In the genomic region with DNA sequence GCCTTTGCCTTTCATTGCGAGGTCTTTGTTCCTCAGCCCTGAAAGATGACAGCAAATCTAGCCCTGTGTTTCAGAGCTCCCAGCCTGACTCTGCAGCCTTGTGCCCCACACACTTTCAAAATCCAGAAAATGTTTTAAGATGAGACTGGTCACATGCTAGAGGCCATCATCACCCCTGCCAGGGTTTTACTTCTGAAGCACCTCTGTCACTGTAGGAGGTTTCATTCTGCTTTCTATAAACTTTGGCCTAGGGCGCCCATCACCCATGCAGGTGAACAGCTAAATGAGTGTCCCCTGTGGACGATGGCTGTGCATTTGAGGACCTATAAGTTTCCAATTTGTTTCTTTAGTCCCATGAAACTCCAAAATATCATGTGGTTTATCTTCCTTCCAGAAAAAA, we compare ENCODE assay signal across 16 cellular contexts.
DNase-seq lines count a peak whose midpoint lies in the region; ATAC-seq, FAIRE-seq and TF ChIP-seq lines count a peak whose summit lies in the region.
"Had no signal": no experiment of that assay in that cellular context is flagged by ENCODE, and none has a peak within 500 bp of the region (broad histone marks: within the 10 kb centered on the region; RNA-seq: fewer than 3 reads in every experiment).

No MANE protein-coding gene starts in this region.

- H3K27ac ChIP-seq in SU-DHL-6 (ENCODE audit: low read depth, low read length) (no peak overlapping the region), pancreas (no peak overlapping the region)

- H4K20me1 ChIP-seq in SU-DHL-6 (ENCODE audit: low read depth, low read length) = no peaks in the 10 kb centered on the region

- H3K36me3 Mint-ChIP-seq in HFFc6 (ENCODE audit: low read depth) (no peaks in the 10 kb centered on the region), osteocyte (ENCODE audit: unreplicated experiment) (no peaks in the 10 kb centered on the region)
- H3K36me3 Mint-ChIP-seq in activated T-helper 17 cell treated with anti-CD3 and anti-CD28 coated beads, Interleukin-2, amount 50 U/mL, for 72 hours (ENCODE audit: low read depth) = no peaks in the 10 kb centered on the region

- H3K4me3 ChIP-seq in SU-DHL-6 (ENCODE audit: insufficient read depth, low read length, poor library complexity, severe bottlenecking) = no peak overlapping the region
- no peak overlapping the region for H3K4me3 ChIP-seq in pancreas

- FAIRE-seq in pancreas (lab: Jason Lieb, UNC) = no peak

- H3K36me3 ChIP-seq in SU-DHL-6 (ENCODE audit: low read length) = no peaks in the 10 kb centered on the region
- H3K36me3 ChIP-seq in pancreas = no peaks in the 10 kb centered on the region

- H3K4me1 ChIP-seq in pancreas = no peaks in the 10 kb centered on the region

- no peaks in the 10 kb centered on the region for H3K9me2 ChIP-seq in SU-DHL-6 (replicated peaks; ENCODE audit: insufficient read depth, low read length)

- peak; percentile 50 for ATAC-seq in GM18511 (IDR thresholded peaks at IDR 0.05; ENCODE audit: unreplicated experiment)
- ATAC-seq in GM21786 (IDR thresholded peaks at IDR 0.05; ENCODE audit: unreplicated experiment) = no peak
- no peak for ATAC-seq in activated T-helper 17 cell treated with anti-CD3 and anti-CD28 coated beads, Interleukin-2, amount 50 U/mL, for 72 hours (replicated peaks)
- ATAC-seq in pancreas = no peak

- intact Hi-C loops in pancreas (cut with DNase I) = no loop called here

- H3K9me3 ChIP-seq in SU-DHL-6 (ENCODE audit: insufficient read depth, low read length) (no peaks in the 10 kb centered on the region), pancreas (no peaks in the 10 kb centered on the region)

- peak overlapping the region; percentile 18 for H3K4me2 ChIP-seq in SU-DHL-6 (ENCODE audit: low read depth, low read length, poor library complexity, severe bottlenecking)

- H3K4me1 Mint-ChIP-seq in HFFc6 (ENCODE audit: low read depth) = peaks cover 58% of the 10 kb centered on the region
- H3K4me1 Mint-ChIP-seq in osteocyte (ENCODE audit: unreplicated experiment) = peaks cover 45% of the 10 kb centered on the region
- no peaks in the 10 kb centered on the region for H3K4me1 Mint-ChIP-seq in activated T-helper 17 cell treated with anti-CD3 and anti-CD28 coated beads, Interleukin-2, amount 50 U/mL, for 72 hours
- H3K4me1 Mint-ChIP-seq: B cell had no signal

- H3K4me3 Mint-ChIP-seq in HFFc6 (peak overlapping the region; percentile 10; the same call in 1 of the 2 replicates), osteocyte (ENCODE audit: unreplicated experiment) (no peak overlapping the region)
- H3K4me3 Mint-ChIP-seq in activated T-helper 17 cell treated with anti-CD3 and anti-CD28 coated beads, Interleukin-2, amount 50 U/mL, for 72 hours = no peak overlapping the region
- H3K4me3 Mint-ChIP-seq: B cell; CD4-positive, alpha-beta T cell; H9 had no signal

- no peak overlapping the region for H3K9ac ChIP-seq in SU-DHL-6 (ENCODE audit: low read length)

- H2AFZ ChIP-seq in SU-DHL-6 (ENCODE audit: low read depth, low read length, severe bottlenecking) = no peak overlapping the region

- H3K27me3 Mint-ChIP-seq in HFFc6 (ENCODE audit: insufficient read depth) (peaks cover 1% of the 10 kb centered on the region; the same call in 1 of the 2 replicates), osteocyte (ENCODE audit: unreplicated experiment) (no peaks in the 10 kb centered on the region)
- no peaks in the 10 kb centered on the region for H3K27me3 Mint-ChIP-seq in activated T-helper 17 cell treated with anti-CD3 and anti-CD28 coated beads, Interleukin-2, amount 50 U/mL, for 72 hours

- TF ChIP-seq CTCF in HFFc6 (IDR thresholded peaks at IDR 0.05) = no peak
- TF ChIP-seq CTCF in SU-DHL-6 (IDR thresholded peaks at IDR 0.05; ENCODE audit: insufficient read depth, low read length, poor library complexity, severe bottlenecking) = no peak
- TF ChIP-seq CTCF in osteocyte (IDR thresholded peaks at IDR 0.05) = no peak
- TF ChIP-seq CTCF in pancreas (IDR thresholded peaks at IDR 0.05) = no peak

- no peaks in the 10 kb centered on the region for H3K79me2 ChIP-seq in SU-DHL-6 (ENCODE audit: insufficient read depth, low read length)

- H3K9me3 Mint-ChIP-seq in HFFc6 = no peaks in the 10 kb centered on the region
- no peaks in the 10 kb centered on the region for H3K9me3 Mint-ChIP-seq in osteocyte (ENCODE audit: unreplicated experiment)
- no peaks in the 10 kb centered on the region for H3K9me3 Mint-ChIP-seq in activated T-helper 17 cell treated with anti-CD3 and anti-CD28 coated beads, Interleukin-2, amount 50 U/mL, for 72 hours
- H3K9me3 Mint-ChIP-seq: CD4-positive, alpha-beta T cell; H9 had no signal

- H3K27ac Mint-ChIP-seq in HFFc6 (no peak overlapping the region), osteocyte (ENCODE audit: unreplicated experiment) (peak overlapping the region; percentile 58)
- no peak overlapping the region for H3K27ac Mint-ChIP-seq in activated T-helper 17 cell treated with anti-CD3 and anti-CD28 coated beads, Interleukin-2, amount 50 U/mL, for 72 hours
- H3K27ac Mint-ChIP-seq: B cell; CD4-positive, alpha-beta T cell; H9 had no signal

- no peaks in the 10 kb centered on the region for H3F3A ChIP-seq in SU-DHL-6 (ENCODE audit: insufficient read depth)

- WGBS in pancreas, 2 donors = 77 to 90% methylated on average over 3 of the region's 3 CpGs

- DNase-seq in HFFc6 (no peak), osteocyte (ENCODE audit: extremely low spot score, unreplicated experiment) (no peak), pancreas (no peak)
- DNase-seq: 8988T; C1 segment of cervical spinal cord; Calu3; CD4-positive, alpha-beta T cell; DMS 273 treated with DMSO at 0.1 percent for 48 hours; H9; Kasumi-1; KBM-7 had no signal

- H3K27me3 ChIP-seq in SU-DHL-6 (ENCODE audit: low read length) (no peaks in the 10 kb centered on the region), pancreas (no peaks in the 10 kb centered on the region)
